12 cellular contexts compared by ENCODE assay signal in genomic region chr6:69179681-69180080, GRCh38.
DNase-seq lines count a peak whose midpoint lies in the region; ATAC-seq, FAIRE-seq and TF ChIP-seq lines count a peak whose summit lies in the region.
"Had no signal": no experiment of that assay in that cellular context is flagged by ENCODE, and none has a peak within 500 bp of the region (broad histone marks: within the 10 kb centered on the region; RNA-seq: fewer than 3 reads in every experiment).

No MANE protein-coding gene starts in this region.

- TF ChIP-seq POLR2A in HepG2 (IDR thresholded peaks at IDR 0.05; ENCODE audit: insufficient read depth in 1 of 2, low read depth in 2 of 2, low read length in 2 of 2) (no peak), right lobe of liver (IDR thresholded peaks at IDR 0.05) (no peak), GM12891 (IDR thresholded peaks at IDR 0.05; ENCODE audit: low read depth, low read length) (no peak)

- no peak for TF ChIP-seq EP300 in HepG2 (IDR thresholded peaks at IDR 0.05; ENCODE audit: low read depth in 2 of 2, low read length in 2 of 2)
- no peak for TF ChIP-seq EP300 in HepG2 (CRISPR knock-in tag; IDR thresholded peaks at IDR 0.05; ENCODE audit: borderline replicate concordance)

- H3K4me2 ChIP-seq in HepG2 (ENCODE audit: low read depth, low read length) (no peak overlapping the region), Karpas-422 (ENCODE audit: low read depth, low read length, poor library complexity, severe bottlenecking) (no peak overlapping the region)

- H3K4me3 ChIP-seq in HepG2 (replicated peaks in 1 of 3; ENCODE audit: insufficient read depth in 1 of 3, low read depth in 2 of 3, low read length in 3 of 3): no peak overlapping the region
- H3K4me3 ChIP-seq in right lobe of liver: no peak overlapping the region
- H3K4me3 ChIP-seq in Jurkat, Clone E6-1 (ENCODE audit: low read length): no peak overlapping the region
- H3K4me3 ChIP-seq in bronchial epithelial cell (ENCODE audit: low read depth, low read length): no peak overlapping the region
- H3K4me3 ChIP-seq in Karpas-422 (ENCODE audit: low read length): no peak overlapping the region

- no TSS peak for BruUV-seq in HepG2 (replicated peaks; lab: Mats Ljungman, UMichigan)

- H3K27ac ChIP-seq in HepG2 (ENCODE audit: extremely low read length, insufficient read depth, low read length) (no peak overlapping the region), right lobe of liver (no peak overlapping the region), Karpas-422 (ENCODE audit: low read length) (no peak overlapping the region)

- H3K9me3 ChIP-seq in HepG2 (ENCODE audit: low read length): no peaks in the 10 kb centered on the region
- H3K9me3 ChIP-seq in right lobe of liver: no peaks in the 10 kb centered on the region
- H3K9me3 ChIP-seq in Karpas-422 (ENCODE audit: low read length): no peaks in the 10 kb centered on the region; the same call in 1 of the 2 replicates

- TF ChIP-seq CTCF in HepG2 (CRISPR knock-in tag; IDR thresholded peaks at IDR 0.05) (no peak), right lobe of liver (IDR thresholded peaks at IDR 0.05) (no peak), bronchial epithelial cell (IDR thresholded peaks at IDR 0.05; ENCODE audit: insufficient read depth, low read length, severe bottlenecking) (no peak)

- DNase-seq in HepG2 (ENCODE audit: low spot score) (peak; percentile 4), right lobe of liver (no peak), bronchial epithelial cell (ENCODE audit: low read depth) (peak; percentile 63), Karpas-422 (no peak), posterior vena cava (ENCODE audit: low spot score) (no peak), GM12891 (ENCODE audit: insufficient read length, low spot score) (no peak)
- DNase-seq in Jurkat, Clone E6-1 (ENCODE audit: low read depth, low spot score): peak; percentile 5
- no peak for DNase-seq in stimulated activated CD4-positive, alpha-beta T cell treated with anti-CD3 and anti-CD28 coated beads, Interleukin-4, amount 100 ng/mL, for 4 hours
- DNase-seq: activated T-cell treated with anti-CD3 and anti-CD28 coated beads for 4 hours; C1 segment of cervical spinal cord; KG1; naive thymus-derived CD4-positive, alpha-beta T cell had no signal

- H3K79me2 ChIP-seq in HepG2 (ENCODE audit: insufficient read depth, low read length) (no peaks in the 10 kb centered on the region), Karpas-422 (ENCODE audit: low read length) (no peaks in the 10 kb centered on the region)

- H3K4me1 ChIP-seq in HepG2 (ENCODE audit: insufficient read depth, low read length) (no peaks in the 10 kb centered on the region), right lobe of liver (no peaks in the 10 kb centered on the region), Karpas-422 (ENCODE audit: low read length) (no peaks in the 10 kb centered on the region)

- H3K27me3 ChIP-seq in HepG2 (ENCODE audit: control insufficient read depth in 1 of 2, insufficient read depth in 2 of 2, low read length in 2 of 2): no peaks in the 10 kb centered on the region
- no peaks in the 10 kb centered on the region for H3K27me3 ChIP-seq in right lobe of liver
- H3K27me3 ChIP-seq in bronchial epithelial cell (ENCODE audit: control insufficient read depth, insufficient read depth, low read length): no peaks in the 10 kb centered on the region
- H3K27me3 ChIP-seq in Karpas-422 (ENCODE audit: low read length): no peaks in the 10 kb centered on the region

- TF ChIP-seq RAD21 in HepG2 (CRISPR knock-in tag; IDR thresholded peaks at IDR 0.05): no peak

- POLR2A ChIA-PET in HepG2 (lab: Yijun Ruan, JAX): no interaction called here

- FAIRE-seq in HepG2 (lab: Jason Lieb, UNC): no peak
- no peak for FAIRE-seq in bronchial epithelial cell (lab: Jason Lieb, UNC)
- FAIRE-seq in GM12891 (lab: Jason Lieb, UNC): no peak

- no peaks in the 10 kb centered on the region for H3K9me2 ChIP-seq in Karpas-422 (replicated peaks; ENCODE audit: insufficient read depth, low read length)

- H3K36me3 ChIP-seq in HepG2 (replicated peaks in 1 of 2; ENCODE audit: control insufficient read depth in 1 of 2, insufficient read depth in 2 of 2, low read length in 2 of 2) (no peaks in the 10 kb centered on the region), right lobe of liver (no peaks in the 10 kb centered on the region), bronchial epithelial cell (ENCODE audit: control insufficient read depth, insufficient read depth, low read length) (no peaks in the 10 kb centered on the region), Karpas-422 (ENCODE audit: insufficient read depth, low read length) (no peaks in the 10 kb centered on the region)

- CTCF ChIA-PET in HepG2 (lab: Yijun Ruan, JAX; ENCODE audit: low intra/inter-chr PET ratio, low total read pairs): no interaction called here

- H3K9ac ChIP-seq in HepG2 (ENCODE audit: insufficient read depth, low read depth, low read length) (no peak overlapping the region), Karpas-422 (ENCODE audit: low read length) (no peak overlapping the region)

- intact Hi-C loops in HepG2 (cut with micrococcal nuclease; ENCODE audit: unreplicated experiment): no loop called here
- intact Hi-C loops in right lobe of liver (cut with DNase I): no loop called here
- intact Hi-C loops in posterior vena cava (cut with DNase I): no loop called here

- H2AFZ ChIP-seq in HepG2 (ENCODE audit: low read length) (no peak overlapping the region), Karpas-422 (ENCODE audit: low read length) (no peak overlapping the region)

- H4K20me1 ChIP-seq in HepG2 (ENCODE audit: insufficient read depth, low read length) (no peaks in the 10 kb centered on the region), Karpas-422 (ENCODE audit: insufficient read depth, low read depth, low read length) (no peaks in the 10 kb centered on the region)

- ATAC-seq in HepG2: peak; percentile 74
- ATAC-seq in right lobe of liver: no peak
- ATAC-seq: naive thymus-derived CD4-positive, alpha-beta T cell had no signal

- in situ Hi-C loops in HepG2 (cut with HindIII; ENCODE audit: extremely low pct_ligation_motif_present, low pct_unique_long_range_greater_than_20kb): no loop called here

TF ChIP-seq in HepG2, 621 proteins besides CTCF, POLR2A, EP300 and RAD21 (continues in another document):
- TF ChIP-seq ZNF3 (CRISPR knock-in tag; IDR thresholded peaks at IDR 0.05): no peak
- TF ChIP-seq BCLAF1 (IDR thresholded peaks at IDR 0.05): no peak
- no peak for TF ChIP-seq PHF20 (CRISPR knock-in tag; IDR thresholded peaks at IDR 0.05)
- TF ChIP-seq DR1 (CRISPR knock-in tag; IDR thresholded peaks at IDR 0.05): no peak
- no peak for TF ChIP-seq NCOR1 (IDR thresholded peaks at IDR 0.05; ENCODE audit: borderline replicate concordance, low read length)
- no peak for TF ChIP-seq ZBTB3 (CRISPR knock-in tag; IDR thresholded peaks at IDR 0.05; ENCODE audit: borderline replicate concordance, low read depth)

TF ChIP-seq in GM12891, 5 proteins besides CTCF, POLR2A, EP300 and RAD21:
- TF ChIP-seq TAF1 (IDR thresholded peaks at IDR 0.05; ENCODE audit: low read depth, low read length) (no peak), POLR2AphosphoS5 (IDR thresholded peaks at IDR 0.05; ENCODE audit: low read depth, low read length) (no peak), PAX5 (IDR thresholded peaks at IDR 0.05; ENCODE audit: insufficient read depth, low read length, severe bottlenecking) (no peak), POU2F2 (IDR thresholded peaks at IDR 0.05; ENCODE audit: low read depth, low read length) (no peak)

Comparison
In these comparisons a context has a peak if more than half of its experiments do, and no peak if none do; other contexts are left out.
1. DNase-seq: peak in HepG2 (single experiment), Jurkat, Clone E6-1 (single experiment) and bronchial epithelial cell (single experiment); none in right lobe of liver (0 of 3), stimulated activated CD4-positive, alpha-beta T cell treated with anti-CD3 and anti-CD28 coated beads, Interleukin-4, amount 100 ng/mL, for 4 hours (0 of 2), Karpas-422 (single experiment), posterior vena cava (single experiment) and GM12891 (single experiment).